9 cellular contexts compared by ENCODE assay signal in the genomic region with DNA sequence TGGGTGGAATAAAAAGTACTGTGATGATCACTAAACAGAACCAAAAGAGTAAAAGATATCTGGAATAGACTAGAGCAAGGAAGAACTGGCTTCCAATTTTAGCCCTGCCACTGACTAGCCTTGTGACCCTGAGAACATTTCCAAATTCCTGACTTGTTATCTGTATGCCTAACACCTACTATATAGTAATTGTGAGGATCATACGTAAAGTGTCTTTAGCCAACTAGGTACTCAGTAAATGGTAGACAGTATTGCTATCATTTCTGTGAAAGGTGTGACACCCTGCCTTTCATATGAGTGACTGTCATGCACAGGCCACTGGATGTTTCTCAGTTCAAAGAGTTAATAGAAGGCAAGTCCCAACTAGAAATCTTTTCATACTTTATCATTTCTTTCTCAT. TPM values are rescaled to one million over a fixed set of nuclear protein-coding genes. Genes with fewer than 3 reads are reported as not detected.
DNase-seq lines count a peak whose midpoint lies in the region; ATAC-seq, FAIRE-seq and TF ChIP-seq lines count a peak whose summit lies in the region.
"Had no signal": no experiment of that assay in that cellular context is flagged by ENCODE, and none has a peak within 500 bp of the region (broad histone marks: within the 10 kb centered on the region; RNA-seq: fewer than 3 reads in every experiment).

No MANE protein-coding gene starts in this region.

- H3K27ac Mint-ChIP-seq in dendritic cell treated with granulocyte-macrophage colony-stimulating factor and Interleukin-4, amounts not matched to agents 40 ng/mL and 50 ng/mL, for 4 days = peak overlapping the region; percentile 94

- no peak for TF ChIP-seq EP300 in suprapubic skin (IDR thresholded peaks at IDR 0.05)

- H3K4me3 Mint-ChIP-seq in dendritic cell treated with granulocyte-macrophage colony-stimulating factor and Interleukin-4, amounts not matched to agents 40 ng/mL and 50 ng/mL, for 4 days = no peak overlapping the region

- H3K36me3 ChIP-seq in brain microvascular endothelial cell (replicated peaks) (no peaks in the 10 kb centered on the region), suprapubic skin (no peaks in the 10 kb centered on the region)

- in situ Hi-C loops in brain microvascular endothelial cell (cut with HindIII; ENCODE audit: low pct_ligation_motif_present, low sequenced_read_pairs) = no loop called here

- WGBS in suprapubic skin = 91% methylated on average over 1 of the region's 1 CpG

- no peaks in the 10 kb centered on the region for H3K27me3 Mint-ChIP-seq in dendritic cell treated with granulocyte-macrophage colony-stimulating factor and Interleukin-4, amounts not matched to agents 40 ng/mL and 50 ng/mL, for 4 days

- TF ChIP-seq POLR2A in GM12891 (IDR thresholded peaks at IDR 0.05; ENCODE audit: low read depth, low read length) (peak; percentile 68; the same call in 1 of the 2 replicates), suprapubic skin (IDR thresholded peaks at IDR 0.05) (no peak)

- H3K4me3 ChIP-seq in brain microvascular endothelial cell (ENCODE audit: low read depth, low read length) (no peak overlapping the region), suprapubic skin (no peak overlapping the region)

- no peak for FAIRE-seq in GM12891 (lab: Jason Lieb, UNC)

- TF ChIP-seq CTCF in brain microvascular endothelial cell (IDR thresholded peaks at IDR 0.05; ENCODE audit: low read depth, low read length, missing control alignments) (no peak), suprapubic skin (IDR thresholded peaks at IDR 0.05) (no peak)

- intact Hi-C loops in dendritic cell treated with granulocyte-macrophage colony-stimulating factor and Interleukin-4, amounts not matched to agents 40 ng/mL and 50 ng/mL, for 4 days (cut with micrococcal nuclease) = no loop called here

- H3K4me1 Mint-ChIP-seq in dendritic cell treated with granulocyte-macrophage colony-stimulating factor and Interleukin-4, amounts not matched to agents 40 ng/mL and 50 ng/mL, for 4 days (ENCODE audit: low read depth) = peaks cover 67% of the 10 kb centered on the region

- peaks cover 59% of the 10 kb centered on the region for H3K36me3 Mint-ChIP-seq in dendritic cell treated with granulocyte-macrophage colony-stimulating factor and Interleukin-4, amounts not matched to agents 40 ng/mL and 50 ng/mL, for 4 days (ENCODE audit: low read depth)

- peak; percentile 9 for ATAC-seq in GM19455 (IDR thresholded peaks at IDR 0.05; ENCODE audit: unreplicated experiment)
- ATAC-seq in HG03095 (IDR thresholded peaks at IDR 0.05; ENCODE audit: unreplicated experiment) = peak; percentile 21

- DNase-seq in GM12891 (ENCODE audit: insufficient read length, low spot score) (no peak), brain microvascular endothelial cell (no peak), suprapubic skin (ENCODE audit: low spot score in 2 of 2) (no peak), caudate nucleus (lab: John Stamatoyannopoulos, UW) (no peak), NCI-H774 (lab: John Stamatoyannopoulos, UW) (no peak)
- DNase-seq: DMS79 had no signal

- H3K9me3 ChIP-seq in suprapubic skin = no peaks in the 10 kb centered on the region

- H3K4me1 ChIP-seq in suprapubic skin = no peaks in the 10 kb centered on the region

- no peaks in the 10 kb centered on the region for H3K27me3 ChIP-seq in brain microvascular endothelial cell (replicated peaks)
- no peaks in the 10 kb centered on the region for H3K27me3 ChIP-seq in suprapubic skin

- no peaks in the 10 kb centered on the region for H3K9me3 Mint-ChIP-seq in dendritic cell treated with granulocyte-macrophage colony-stimulating factor and Interleukin-4, amounts not matched to agents 40 ng/mL and 50 ng/mL, for 4 days

- H3K27ac ChIP-seq in brain microvascular endothelial cell (no peak overlapping the region), suprapubic skin (no peak overlapping the region), caudate nucleus (ENCODE audit: low read depth, low read length) (no peak overlapping the region)

TF ChIP-seq in GM12891, 5 proteins besides CTCF, POLR2A, EP300 and RAD21:
- TF ChIP-seq POU2F2 (IDR thresholded peaks at IDR 0.05; ENCODE audit: low read depth, low read length) (no peak), PAX5 (IDR thresholded peaks at IDR 0.05; ENCODE audit: insufficient read depth, low read length, severe bottlenecking) (no peak), SPI1 (IDR thresholded peaks at IDR 0.05; ENCODE audit: low read depth, low read length) (no peak), POLR2AphosphoS5 (IDR thresholded peaks at IDR 0.05; ENCODE audit: low read depth, low read length) (peak; percentile 74)

RNA-seq across cellular contexts. Expression of a gene that starts 29.8 kb away (rescaled TPM):
- polyA plus RNA-seq in GM12891 (2012; ENCODE audit: low read depth, missing spikeins) = 70.8 TPM
- 1 to 10 TPM; 2.1 to 9.6 (median 6.1) TPM for total RNA-seq in suprapubic skin
